ENCODE assay signal across 8 cellular contexts in genomic region chr20:48760403-48760889, GRCh38.
DNase-seq lines count a peak whose midpoint lies in the region; ATAC-seq and TF ChIP-seq lines count a peak whose summit lies in the region.

No MANE protein-coding gene starts in this region.

- TF ChIP-seq POLR2A in tibial nerve (IDR thresholded peaks at IDR 0.05) = no peak
- no peak for TF ChIP-seq POLR2A in GM18505 (IDR thresholded peaks at IDR 0.05; ENCODE audit: borderline replicate concordance, extremely low read depth, insufficient read depth, insufficient read length)

- intact Hi-C loops in CD4-positive, alpha-beta T cell (cut with DNase I, micrococcal nuclease) = loop anchor here (1.0 to 5.0 kb wide), 4 partner anchors 9 to 62 kb away; no protein-coding TSS in a partner anchor

- H3K9me3 ChIP-seq in CD4-positive, alpha-beta T cell (ENCODE audit: control insufficient read depth, low read length) = no peaks in the 10 kb centered on the region
- peaks cover 0 to 2% (median 0%) of the 10 kb centered on the region in 4 donors for H3K9me3 ChIP-seq in tibial nerve

- no peaks in the 10 kb centered on the region for H3K27me3 ChIP-seq in CD4-positive, alpha-beta T cell (ENCODE audit: control insufficient read depth, insufficient read depth, low read length)
- H3K27me3 ChIP-seq in tibial nerve = no peaks in the 10 kb centered on the region

- peak overlapping the region; percentile 92 for H3K27ac Mint-ChIP-seq in CD4-positive, alpha-beta T cell
- H3K27ac Mint-ChIP-seq in osteocyte (ENCODE audit: unreplicated experiment) = no peak overlapping the region

- CTCF ChIA-PET in CD4-positive, alpha-beta T cell (lab: Charles Lee) = interaction anchor here (1.0 to 2.0 kb wide), 4 partner anchors 9 to 67 kb away, joined by 3 to 5 read pairs (median 4); partner anchors contain the start of gene PREX1

- H3K27ac ChIP-seq in CD4-positive, alpha-beta T cell (ENCODE audit: low read depth, low read length) = peak overlapping the region; percentile 68
- H3K27ac ChIP-seq in tibial nerve = peak overlapping the region in 3 of 4 donors; percentile 33 to 72 (median 59)

- peak overlapping the region; percentile 46 for H3K4me3 Mint-ChIP-seq in CD4-positive, alpha-beta T cell
- no peak overlapping the region for H3K4me3 Mint-ChIP-seq in osteocyte (ENCODE audit: unreplicated experiment)

- POLR2A ChIA-PET in CD4-positive, alpha-beta T cell (lab: Charles Lee) = interaction anchor here (1.0 to 2.0 kb wide), 2 partner anchors 9 to 41 kb away, joined by 3 to 9 read pairs; no protein-coding TSS in a partner anchor

- no peaks in the 10 kb centered on the region for H3K27me3 Mint-ChIP-seq in CD4-positive, alpha-beta T cell
- H3K27me3 Mint-ChIP-seq in osteocyte (ENCODE audit: unreplicated experiment) = no peaks in the 10 kb centered on the region

- H3K9me3 Mint-ChIP-seq in CD4-positive, alpha-beta T cell = peaks cover under 1% of the 10 kb centered on the region
- H3K9me3 Mint-ChIP-seq in osteocyte (ENCODE audit: unreplicated experiment) = peaks cover under 1% of the 10 kb centered on the region

- H3K36me3 ChIP-seq in tibial nerve = peaks cover 0 to 6% (median 0%) of the 10 kb centered on the region in 3 donors

- H3K4me3 ChIP-seq in tibial nerve = no peak overlapping the region

- peaks cover 0 to 33% (median 14%) of the 10 kb centered on the region in 4 donors for H3K4me1 ChIP-seq in tibial nerve

- 46 to 49% methylated on average over 8 of the region's 8 CpGs for WGBS in tibial nerve, 2 donors

- H3K36me3 Mint-ChIP-seq in CD4-positive, alpha-beta T cell (ENCODE audit: low read depth) = peaks cover 12% of the 10 kb centered on the region
- H3K36me3 Mint-ChIP-seq in osteocyte (ENCODE audit: unreplicated experiment) = no peaks in the 10 kb centered on the region

- TF ChIP-seq EP300 in tibial nerve (IDR thresholded peaks at IDR 0.05) = peak; percentile 28 to 44

- no peak for TF ChIP-seq CTCF in CD4-positive, alpha-beta T cell (IDR thresholded peaks at IDR 0.05)
- TF ChIP-seq CTCF in tibial nerve (IDR thresholded peaks at IDR 0.05) = no peak
- no peak for TF ChIP-seq CTCF in osteocyte (IDR thresholded peaks at IDR 0.05)

- H3K4me1 Mint-ChIP-seq in CD4-positive, alpha-beta T cell (ENCODE audit: low read depth) = peaks cover 74% of the 10 kb centered on the region
- peaks cover 24% of the 10 kb centered on the region for H3K4me1 Mint-ChIP-seq in osteocyte (ENCODE audit: unreplicated experiment)

- ATAC-seq in CD4-positive, alpha-beta T cell (ENCODE audit: poor library complexity) = peak; percentile 82
- ATAC-seq in HG03045 (IDR thresholded peaks at IDR 0.05; ENCODE audit: unreplicated experiment) (peak; percentile 42), GM18505 (IDR thresholded peaks at IDR 0.05; ENCODE audit: unreplicated experiment) (no peak)

- peak; percentile 39 to 80 (median 65) for DNase-seq in CD4-positive, alpha-beta T cell
- peak; percentile 63 for DNase-seq in T follicular helper cell (ENCODE audit: low read depth)
- peak; percentile 27 for DNase-seq in activated naive CD8-positive, alpha-beta T cell treated with anti-CD3 and anti-CD28 coated beads, Interleukin-2, amount 50 U/mL, for 16 hours (ENCODE audit: low read depth, low spot score)
- peak; percentile 69 to 81 for DNase-seq in lung microvascular endothelial cell (ENCODE audit: low read depth in 2 of 2)
- no peak for DNase-seq in tibial nerve (ENCODE audit: low spot score in 2 of 2)
- no peak for DNase-seq in osteocyte (ENCODE audit: extremely low spot score, unreplicated experiment)

Comparison
In these comparisons a context has a peak if more than half of its experiments do, and no peak if none do; other contexts are left out.
1. DNase-seq: peak in CD4-positive, alpha-beta T cell (10 of 10), T follicular helper cell (single experiment), activated naive CD8-positive, alpha-beta T cell treated with anti-CD3 and anti-CD28 coated beads, Interleukin-2, amount 50 U/mL, for 16 hours (single experiment) and lung microvascular endothelial cell (2 of 2); none in tibial nerve (0 of 2) and osteocyte (single experiment).